ENCODE assay signal across 23 cellular contexts in genomic region chr7:39696631-39697030, GRCh38.
"Had no signal": no experiment of that assay in that cellular context is flagged by ENCODE, and none has a peak within 500 bp of the region (broad histone marks: within the 10 kb centered on the region; RNA-seq: fewer than 3 reads in every experiment).

No MANE protein-coding gene starts in this region.

- H3K27ac Mint-ChIP-seq: activated CD4-positive, alpha-beta memory T cell treated with anti-CD3 and anti-CD28 coated beads, Interleukin-2, amount 10 ng/mL, durations not matched to agents 7 days and 5 days; activated T-helper 1 cell treated with anti-CD3 and anti-CD28 coated beads, Interleukin-12 subunit alpha, Interleukin-12 subunit beta, Interleukin-2, Interleukin-4 antibody, amounts not matched to agents 30 ng/mL and 10 ng/mL and 1 ng/mL, durations not matched to agents 14 hours and 24 hours and 36 hours had no signal

- H3K9me3 Mint-ChIP-seq: activated T-helper 1 cell treated with anti-CD3 and anti-CD28 coated beads, Interleukin-12 subunit alpha, Interleukin-12 subunit beta, Interleukin-2, Interleukin-4 antibody, amounts not matched to agents 30 ng/mL and 10 ng/mL and 1 ng/mL, durations not matched to agents 14 hours and 24 hours and 36 hours; stimulated activated effector memory CD8-positive, alpha-beta T cell treated with anti-CD3 and anti-CD28 coated beads, Interleukin-12 subunit alpha, Interleukin-12 subunit beta, amount 100 ng/mL, for 72 hours; stimulated activated naive CD8-positive, alpha-beta T cell treated with anti-CD3 and anti-CD28 coated beads, Interleukin-15, amount 100 ng/mL, for 72 hours had no signal

- ATAC-seq: left cardiac atrium; right lobe of liver; stimulated activated effector memory CD8-positive, alpha-beta T cell treated with anti-CD3 and anti-CD28 coated beads, Interleukin-12 subunit alpha, Interleukin-12 subunit beta, amount 100 ng/mL, for 72 hours; stimulated activated naive CD8-positive, alpha-beta T cell treated with anti-CD3 and anti-CD28 coated beads, Interleukin-15, amount 100 ng/mL, for 72 hours had no signal

- H3K27me3 ChIP-seq: right lobe of liver, suprapubic skin, tibial nerve, vagina had no signal

- DNase-seq: activated CD4-positive, alpha-beta memory T cell treated with anti-CD3 and anti-CD28 coated beads, Interleukin-2, amount 10 ng/mL, durations not matched to agents 7 days and 5 days; activated CD4-positive, alpha-beta T cell treated with anti-CD3 and anti-CD28 coated beads for 48 hours; activated gamma-delta T cell; activated naive CD4-positive, alpha-beta T cell treated with anti-CD3 and anti-CD28 coated beads, Interleukin-2, amount 50 U/mL, for 16 hours; aorta; glutamatergic neuron; hippocampal formation; left cardiac atrium; mesendoderm; naive B cell; posterior cingulate gyrus; right lobe of liver; stimulated activated CD4-positive, alpha-beta T cell treated with anti-CD3 and anti-CD28 coated beads, Interleukin-1b, Interleukin-23, amount 100 ng/mL, for 48 hours; stimulated activated naive CD8-positive, alpha-beta T cell treated with anti-CD3 and anti-CD28 coated beads, Interleukin-15, amount 100 ng/mL, for 72 hours; T1000 had no signal

- H3K4me3 Mint-ChIP-seq: activated CD4-positive, alpha-beta memory T cell treated with anti-CD3 and anti-CD28 coated beads, Interleukin-2, amount 10 ng/mL, durations not matched to agents 7 days and 5 days; activated T-helper 1 cell treated with anti-CD3 and anti-CD28 coated beads, Interleukin-12 subunit alpha, Interleukin-12 subunit beta, Interleukin-2, Interleukin-4 antibody, amounts not matched to agents 30 ng/mL and 10 ng/mL and 1 ng/mL, durations not matched to agents 14 hours and 24 hours and 36 hours; brain; naive B cell; neural crest cell; stimulated activated effector memory CD8-positive, alpha-beta T cell treated with anti-CD3 and anti-CD28 coated beads, Interleukin-12 subunit alpha, Interleukin-12 subunit beta, amount 100 ng/mL, for 72 hours; stimulated activated naive CD8-positive, alpha-beta T cell treated with anti-CD3 and anti-CD28 coated beads, Interleukin-15, amount 100 ng/mL, for 72 hours had no signal

- H3K4me1 Mint-ChIP-seq: activated CD4-positive, alpha-beta memory T cell treated with anti-CD3 and anti-CD28 coated beads, Interleukin-2, amount 10 ng/mL, durations not matched to agents 7 days and 5 days; brain; naive B cell; neural crest cell; stimulated activated effector memory CD8-positive, alpha-beta T cell treated with anti-CD3 and anti-CD28 coated beads, Interleukin-12 subunit alpha, Interleukin-12 subunit beta, amount 100 ng/mL, for 72 hours; stimulated activated naive CD8-positive, alpha-beta T cell treated with anti-CD3 and anti-CD28 coated beads, Interleukin-15, amount 100 ng/mL, for 72 hours had no signal

- H3K4me1 ChIP-seq: right lobe of liver, vagina had no signal

- H3K27me3 Mint-ChIP-seq: activated CD4-positive, alpha-beta memory T cell treated with anti-CD3 and anti-CD28 coated beads, Interleukin-2, amount 10 ng/mL, durations not matched to agents 7 days and 5 days; naive B cell; stimulated activated naive CD8-positive, alpha-beta T cell treated with anti-CD3 and anti-CD28 coated beads, Interleukin-15, amount 100 ng/mL, for 72 hours had no signal

- H3K4me3 ChIP-seq: right lobe of liver, skin epidermis, suprapubic skin, tibial nerve, vagina had no signal

- H3K9me3 ChIP-seq: right lobe of liver, suprapubic skin, tibial nerve, vagina had no signal

- H3K27ac ChIP-seq: right lobe of liver, skin epidermis, suprapubic skin, vagina had no signal
